Comparison of ENCODE assay signal across 1 cellular context in the genomic region with DNA sequence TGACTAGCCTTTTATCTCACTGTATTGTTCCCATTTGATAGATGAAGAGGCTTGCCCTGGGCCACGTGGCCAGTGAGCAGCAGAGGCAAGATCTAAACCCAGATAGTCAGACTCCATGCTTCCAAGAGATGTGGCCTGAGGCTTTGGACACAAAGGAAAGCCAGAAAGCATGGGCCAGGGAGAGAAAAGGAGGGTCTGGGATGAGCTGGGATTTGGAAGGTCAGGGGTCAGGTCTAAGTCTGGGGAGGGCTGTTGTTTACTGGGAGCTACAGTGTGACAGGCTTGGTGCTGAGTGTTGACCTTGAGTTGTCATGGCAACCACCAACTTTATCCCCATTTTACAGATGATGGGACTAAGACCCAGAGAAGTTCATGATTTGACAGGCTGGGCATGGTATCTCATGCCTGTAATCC.
TF ChIP-seq lines count a peak whose summit lies in the region.

No MANE protein-coding gene starts in this region.

TF ChIP-seq in IMR-90, 13 proteins besides CTCF, POLR2A, EP300 and RAD21:
- TF ChIP-seq, protein P1, sequence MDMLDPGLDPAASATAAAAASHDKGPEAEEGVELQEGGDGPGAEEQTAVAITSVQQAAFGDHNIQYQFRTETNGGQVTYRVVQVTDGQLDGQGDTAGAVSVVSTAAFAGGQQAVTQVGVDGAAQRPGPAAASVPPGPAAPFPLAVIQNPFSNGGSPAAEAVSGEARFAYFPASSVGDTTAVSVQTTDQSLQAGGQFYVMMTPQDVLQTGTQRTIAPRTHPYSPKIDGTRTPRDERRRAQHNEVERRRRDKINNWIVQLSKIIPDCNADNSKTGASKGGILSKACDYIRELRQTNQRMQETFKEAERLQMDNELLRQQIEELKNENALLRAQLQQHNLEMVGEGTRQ (IDR thresholded peaks at IDR 0.05; ENCODE audit: low read depth, low read length), result peak; percentile 40; the same call in 1 of the 2 replicates
- no peak for TF ChIP-seq MXI1 (IDR thresholded peaks at IDR 0.05; ENCODE audit: borderline replicate concordance, low read depth, low read length)
